Comparison of ENCODE assay signal across 8 cellular contexts in genomic region chr14:75123991-75124390, GRCh38. TPM values are rescaled to one million over a fixed set of nuclear protein-coding genes. Genes with fewer than 3 reads are reported as not detected.
DNase-seq lines count a peak whose midpoint lies in the region; ATAC-seq and TF ChIP-seq lines count a peak whose summit lies in the region.

No MANE protein-coding gene starts in this region.

- H3K4me3 Mint-ChIP-seq in CD4-positive, alpha-beta T cell: peak overlapping the region; percentile 7
- no peak overlapping the region for H3K4me3 Mint-ChIP-seq in nephron progenitor cell

- H3K4me3 ChIP-seq in ascending aorta (no peak overlapping the region), muscle layer of duodenum (ENCODE audit: low read depth in 1 of 2, low read length in 2 of 2) (no peak overlapping the region), HAP-1 (no peak overlapping the region)

- no peak for TF ChIP-seq CTCF in CD4-positive, alpha-beta T cell (IDR thresholded peaks at IDR 0.05)
- TF ChIP-seq CTCF in ascending aorta (IDR thresholded peaks at IDR 0.05): no peak
- no peak for TF ChIP-seq CTCF in nephron progenitor cell (IDR thresholded peaks at IDR 0.05)

- POLR2A ChIA-PET in CD4-positive, alpha-beta T cell (lab: Charles Lee): no interaction called here

- CTCF ChIA-PET in CD4-positive, alpha-beta T cell (lab: Charles Lee): no interaction called here

- intact Hi-C loops in CD4-positive, alpha-beta T cell (cut with DNase I, micrococcal nuclease): no loop called here
- intact Hi-C loops in ascending aorta (cut with DNase I): no loop called here

- H3K36me3 Mint-ChIP-seq in CD4-positive, alpha-beta T cell (ENCODE audit: low read depth): peaks cover 54% of the 10 kb centered on the region
- peaks cover 22% of the 10 kb centered on the region for H3K36me3 Mint-ChIP-seq in nephron progenitor cell (ENCODE audit: low read depth)

- peak; percentile 40 for ATAC-seq in CD4-positive, alpha-beta T cell (ENCODE audit: poor library complexity)
- ATAC-seq in HG02759 (IDR thresholded peaks at IDR 0.05; ENCODE audit: unreplicated experiment) (no peak), GM21423 (IDR thresholded peaks at IDR 0.05; ENCODE audit: unreplicated experiment) (no peak)

- no peaks in the 10 kb centered on the region for H3K27me3 Mint-ChIP-seq in CD4-positive, alpha-beta T cell
- H3K27me3 Mint-ChIP-seq in nephron progenitor cell (ENCODE audit: low read depth, poor library complexity): peaks cover 3% of the 10 kb centered on the region

- no peaks in the 10 kb centered on the region for H3K9me3 ChIP-seq in CD4-positive, alpha-beta T cell (ENCODE audit: control insufficient read depth, low read length)
- H3K9me3 ChIP-seq in ascending aorta: no peaks in the 10 kb centered on the region
- no peaks in the 10 kb centered on the region for H3K9me3 ChIP-seq in muscle layer of duodenum (ENCODE audit: control insufficient read depth in 1 of 2, low read length in 2 of 2)
- no peaks in the 10 kb centered on the region for H3K9me3 ChIP-seq in HAP-1

- in situ Hi-C loops in HAP-1 (cut with MboI; ENCODE audit: low sequenced_read_pairs): loop anchor here (10.0 kb wide), 1 partner anchor 361 kb away; no protein-coding TSS in a partner anchor

- H3K9me3 Mint-ChIP-seq in CD4-positive, alpha-beta T cell: no peaks in the 10 kb centered on the region
- no peaks in the 10 kb centered on the region for H3K9me3 Mint-ChIP-seq in nephron progenitor cell

- peaks cover 15 to 17% of the 10 kb centered on the region in 2 donors for H3K36me3 ChIP-seq in ascending aorta
- peaks cover 15 to 23% of the 10 kb centered on the region in 2 donors for H3K36me3 ChIP-seq in muscle layer of duodenum (ENCODE audit: control insufficient read depth in 1 of 2, insufficient read depth in 2 of 2, low read length in 2 of 2)
- peaks cover 32% of the 10 kb centered on the region for H3K36me3 ChIP-seq in HAP-1 (replicated peaks)

- peaks cover 45% of the 10 kb centered on the region for H3K4me1 Mint-ChIP-seq in CD4-positive, alpha-beta T cell (ENCODE audit: low read depth)
- H3K4me1 Mint-ChIP-seq in nephron progenitor cell: peaks cover 47% of the 10 kb centered on the region

- no peaks in the 10 kb centered on the region for H3K27me3 ChIP-seq in CD4-positive, alpha-beta T cell (ENCODE audit: control insufficient read depth, insufficient read depth, low read length)
- H3K27me3 ChIP-seq in ascending aorta: no peaks in the 10 kb centered on the region
- no peaks in the 10 kb centered on the region for H3K27me3 ChIP-seq in muscle layer of duodenum (ENCODE audit: low read depth, low read length)
- H3K27me3 ChIP-seq in HAP-1 (ENCODE audit: low read depth): no peaks in the 10 kb centered on the region

- no peak overlapping the region for H3K27ac ChIP-seq in CD4-positive, alpha-beta T cell (ENCODE audit: low read depth, low read length)
- H3K27ac ChIP-seq in ascending aorta (peak overlapping the region; percentile 19 to 47), muscle layer of duodenum (ENCODE audit: low read length) (peak overlapping the region; percentile 41)

- DNase-seq in CD4-positive, alpha-beta T cell: peak in 4 of 10 experiments; percentile 3 to 32 (median 12)
- DNase-seq in NOMO-1 treated with DMSO at 0.1 percent for 48 hours (lab: John Stamatoyannopoulos, UW; ENCODE audit: unreplicated experiment): peak; percentile 64
- DNase-seq in ascending aorta (ENCODE audit: low spot score in 2 of 2): peak in 1 of 2 donors; percentile 21
- DNase-seq in HAP-1 (ENCODE audit: low spot score in 2 of 2): no peak
- DNase-seq in nephron progenitor cell: no peak

- H3K27ac Mint-ChIP-seq in CD4-positive, alpha-beta T cell: peak overlapping the region; percentile 90
- H3K27ac Mint-ChIP-seq in nephron progenitor cell: no peak overlapping the region

- H3K4me1 ChIP-seq in ascending aorta (peaks cover 6 to 18% of the 10 kb centered on the region in 2 donors), muscle layer of duodenum (ENCODE audit: control insufficient read depth in 1 of 2, insufficient read depth in 2 of 2, low read length in 2 of 2) (peaks cover 8 to 29% of the 10 kb centered on the region in 2 donors), HAP-1 (peaks cover 18% of the 10 kb centered on the region)

RNA-seq across cellular contexts. Expression of gene NEK9, which starts 2.9 kb away (rescaled TPM):
- 10 to 100 TPM; 53.5 to 54.1 TPM for total RNA-seq in CD4-positive, alpha-beta T cell
- total RNA-seq in ascending aorta: 116 TPM

RNA-seq across cellular contexts. Expression of gene TMED10, which starts 52.4 kb away (rescaled TPM):
- total RNA-seq in CD4-positive, alpha-beta T cell: 100 to 1,000 TPM; 153 to 156 TPM
- 190 TPM for total RNA-seq in ascending aorta

RNA-seq across cellular contexts. Expression of gene ZC2HC1C, which starts 54.5 kb away (rescaled TPM):
- under 1 TPM; 0.22 to 0.30 TPM for total RNA-seq in CD4-positive, alpha-beta T cell
- total RNA-seq in ascending aorta: not detected
